Comparison of ENCODE assay signal across 8 cellular contexts in the genomic region with DNA sequence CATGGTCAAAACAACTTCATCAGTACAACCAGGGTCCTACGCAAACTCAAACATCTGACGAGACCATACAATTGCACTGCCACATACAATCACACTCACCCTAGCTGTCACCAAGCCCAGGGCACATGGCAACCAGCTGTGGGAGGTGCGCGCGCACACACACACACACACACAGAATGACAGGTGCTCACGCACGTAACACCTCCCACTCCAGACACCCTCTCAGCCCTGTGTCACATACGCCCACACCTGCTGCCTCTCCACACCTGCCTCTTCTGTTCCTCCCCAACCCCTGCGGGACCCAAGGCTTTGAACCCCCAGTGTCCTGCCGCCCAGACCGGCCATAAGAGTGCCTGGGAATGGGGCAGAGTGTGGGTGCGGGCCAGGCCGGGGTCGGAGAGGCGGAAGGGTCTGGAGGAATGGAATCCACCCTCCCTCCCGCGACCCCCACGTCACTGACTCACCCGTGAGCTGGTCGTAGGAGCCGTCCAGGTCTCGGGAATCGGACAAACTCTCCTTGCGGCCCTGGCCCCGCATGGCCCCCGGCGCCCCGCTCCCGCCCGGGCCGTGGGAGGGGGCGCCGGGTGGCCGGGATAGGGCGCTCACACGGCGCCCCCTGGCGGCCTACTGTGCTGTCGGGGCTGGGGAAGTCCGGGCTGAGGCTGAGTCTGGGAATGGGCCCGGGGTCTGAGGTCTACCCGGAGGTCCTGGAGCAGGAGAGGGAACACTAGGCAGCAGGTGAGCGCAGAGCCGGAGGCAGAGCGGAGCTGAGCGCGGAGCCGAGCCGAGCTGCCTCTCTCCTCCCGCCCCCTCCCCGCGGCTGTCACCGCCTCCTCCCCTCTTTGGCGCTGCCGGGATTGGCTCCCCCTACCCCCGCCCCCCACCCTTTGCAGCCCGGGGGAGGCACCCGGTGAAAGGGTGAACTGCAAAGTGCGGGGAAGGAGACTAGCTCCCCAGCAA. TPM values are rescaled to one million over a fixed set of nuclear protein-coding genes. Genes with fewer than 3 reads are reported as not detected.
A peak's percentile ranks its signal among the peaks of the same experiment; 100 is the strongest.
DNase-seq lines count a peak whose midpoint lies in the region; ATAC-seq and TF ChIP-seq lines count a peak whose summit lies in the region.

A gene (minus strand): TSS at position 769 of the 960 bp plus-strand sequence. CDS start 232 bp downstream, at position 537.

- CTCF ChIA-PET in IMR-90 (lab: Yijun Ruan, JAX): interaction anchor here (0.6 to 1.0 kb wide), 2 partner anchors 45 to 212 kb away, joined by 3 read pairs; no protein-coding TSS in a partner anchor

- peak within 1 kb of the TSS; percentile 63 for H3K4me3 Mint-ChIP-seq in stimulated activated naive CD8-positive, alpha-beta T cell treated with anti-CD3 and anti-CD28 coated beads, Interleukin-15, Interleukin-2, amounts not matched to agents 100 ng/mL and 50 ng/mL, for 24 hours

- peaks cover 39% of the 10 kb centered on the region for H4K20me1 ChIP-seq in IMR-90 (ENCODE audit: insufficient read depth, low read length)

- peaks cover 8% of the 10 kb centered on the region; the same call in 1 of the 2 replicates for H3K4me1 ChIP-seq in IMR-90 (ENCODE audit: control insufficient read depth, insufficient read depth, low read length)
- H3K4me1 ChIP-seq in left lung: peaks cover 7 to 44% of the 10 kb centered on the region in 2 donors

- H3K36me3 ChIP-seq in IMR-90 (ENCODE audit: control insufficient read depth, insufficient read depth, low read length) (peaks cover 4% of the 10 kb centered on the region; the same call in 1 of the 2 replicates), left lung (peaks cover 0 to 28% of the 10 kb centered on the region in 2 donors)

- peaks cover 44% of the 10 kb centered on the region for H3K4me1 Mint-ChIP-seq in stimulated activated naive CD8-positive, alpha-beta T cell treated with anti-CD3 and anti-CD28 coated beads, Interleukin-15, Interleukin-2, amounts not matched to agents 100 ng/mL and 50 ng/mL, for 24 hours (ENCODE audit: low read depth)

- no peaks in the 10 kb centered on the region for H3K36me3 Mint-ChIP-seq in stimulated activated naive CD8-positive, alpha-beta T cell treated with anti-CD3 and anti-CD28 coated beads, Interleukin-15, Interleukin-2, amounts not matched to agents 100 ng/mL and 50 ng/mL, for 24 hours (ENCODE audit: low read depth)

- no peak within 1 kb of the TSS for H3K4ac ChIP-seq in IMR-90 (ENCODE audit: low read depth, low read length)

- no peak for ATAC-seq in IMR-90 (ENCODE audit: low read depth)
- ATAC-seq in left lung: no peak
- no peak for ATAC-seq in GM21447 (IDR thresholded peaks at IDR 0.05; ENCODE audit: unreplicated experiment)
- no peak for ATAC-seq in HG03108 (IDR thresholded peaks at IDR 0.05; ENCODE audit: unreplicated experiment)

- H3K27me3 ChIP-seq in IMR-90 (ENCODE audit: control insufficient read depth, insufficient read depth, low read length): no peaks in the 10 kb centered on the region
- H3K27me3 ChIP-seq in left lung: peaks cover 0 to 6% of the 10 kb centered on the region in 2 donors

- H3K27ac ChIP-seq in IMR-90 (ENCODE audit: insufficient read depth, low read length) (no peak within 1 kb of the TSS), caudate nucleus (ENCODE audit: low read depth, low read length) (peak within 1 kb of the TSS; percentile 77), left lung (no peak within 1 kb of the TSS)

- H3K9ac ChIP-seq in IMR-90 (ENCODE audit: low read depth, low read length): no peak within 1 kb of the TSS

- no peak within 1 kb of the TSS for H4K91ac ChIP-seq in IMR-90 (ENCODE audit: insufficient read depth, low read depth, low read length)

- DNase-seq in CD1c-positive myeloid dendritic cell (ENCODE audit: extremely low spot score) (peak; percentile 54), IMR-90 (no peak), caudate nucleus (lab: John Stamatoyannopoulos, UW) (peak in 53 of 61 donors; percentile 22 to 93 (median 65)), left lung (peak in 1 of 2 donors; percentile 87)

- intact Hi-C loops in IMR-90 (cut with micrococcal nuclease): no loop called here
- intact Hi-C loops in left lung (cut with DNase I): loop anchor here in 1 of 2 donors (10.0 kb wide), 1 partner anchor 171 kb away; no protein-coding TSS in a partner anchor

- TF ChIP-seq POLR2A in IMR-90 (IDR thresholded peaks at IDR 0.05; ENCODE audit: low read depth, low read length): no peak

- H2AFZ ChIP-seq in IMR-90 (replicated peaks; ENCODE audit: low read length, poor library complexity): no peak within 1 kb of the TSS

- H3K27me3 Mint-ChIP-seq in stimulated activated naive CD8-positive, alpha-beta T cell treated with anti-CD3 and anti-CD28 coated beads, Interleukin-15, Interleukin-2, amounts not matched to agents 100 ng/mL and 50 ng/mL, for 24 hours: peaks cover 15% of the 10 kb centered on the region

- no peak within 1 kb of the TSS for H2AK9ac ChIP-seq in IMR-90 (replicated peaks; ENCODE audit: low read depth, low read length, poor library complexity)

- H3K9me3 Mint-ChIP-seq in stimulated activated naive CD8-positive, alpha-beta T cell treated with anti-CD3 and anti-CD28 coated beads, Interleukin-15, Interleukin-2, amounts not matched to agents 100 ng/mL and 50 ng/mL, for 24 hours: no peaks in the 10 kb centered on the region

- no peak within 1 kb of the TSS for H2BK20ac ChIP-seq in IMR-90 (ENCODE audit: low read depth, low read length)

- H4K5ac ChIP-seq in IMR-90 (ENCODE audit: low read depth, low read length): no peak within 1 kb of the TSS

- H3K27ac Mint-ChIP-seq in stimulated activated naive CD8-positive, alpha-beta T cell treated with anti-CD3 and anti-CD28 coated beads, Interleukin-15, Interleukin-2, amounts not matched to agents 100 ng/mL and 50 ng/mL, for 24 hours: peak within 1 kb of the TSS; percentile 9

- H2BK15ac ChIP-seq in IMR-90 (ENCODE audit: low read depth, low read length): no peak within 1 kb of the TSS

- no peak within 1 kb of the TSS for H3K23ac ChIP-seq in IMR-90 (ENCODE audit: low read depth, low read length)

- H3K79me1 ChIP-seq in IMR-90 (ENCODE audit: low read depth in 1 of 2, low read length in 2 of 2): peaks cover 0 to 9% of the 10 kb centered on the region in 2 experiments; a peak in 1 of 4 replicates

- H4K8ac ChIP-seq in IMR-90 (ENCODE audit: low read depth in 2 of 2, low read length in 2 of 2): no peak within 1 kb of the TSS

- POLR2A ChIA-PET in IMR-90 (lab: Charles Lee; ENCODE audit: unreplicated experiment): no interaction called here

- H3K4me3 ChIP-seq in IMR-90 (ENCODE audit: insufficient read depth, low read depth, low read length) (no peak within 1 kb of the TSS), WI38 (ENCODE audit: low read depth, low read length) (no peak within 1 kb of the TSS), left lung (peak within 1 kb of the TSS in 1 of 2 donors; percentile 31)

- in situ Hi-C loops in IMR-90 (cut with MboI; ENCODE audit: low sequenced_read_pairs): loop anchor here (5.0 kb wide), 1 partner anchor 169 kb away; no protein-coding TSS in a partner anchor

- no peak within 1 kb of the TSS for H3K4me2 ChIP-seq in IMR-90 (ENCODE audit: low read depth, low read length)

- H2BK120ac ChIP-seq in IMR-90 (ENCODE audit: low read depth, low read length): no peak within 1 kb of the TSS

- no peak within 1 kb of the TSS for H3K14ac ChIP-seq in IMR-90 (replicated peaks; ENCODE audit: low read depth, low read length)

- 10% methylated on average over 2 of the region's 59 CpGs; no CpG with 5 or more reads in 1 of the 2 experiments for WGBS in IMR-90 (ENCODE audit: extremely low coverage in 2 of 2, insufficient read length in 1 of 2), 2 experiments

- BruUV-seq in IMR-90 (replicated peaks; lab: Mats Ljungman, UMichigan): no TSS peak

- no peak within 1 kb of the TSS for H2BK5ac ChIP-seq in IMR-90 (ENCODE audit: low read depth, low read length, poor library complexity, severe bottlenecking)

- no peak for TF ChIP-seq RAD21 in IMR-90 (IDR thresholded peaks at IDR 0.05; ENCODE audit: low read length)

- H3K9me3 ChIP-seq in IMR-90 (ENCODE audit: control insufficient read depth, insufficient read depth, low read length) (no peaks in the 10 kb centered on the region), left lung (no peaks in the 10 kb centered on the region)

- no peak within 1 kb of the TSS for H3K56ac ChIP-seq in IMR-90 (ENCODE audit: extremely low read depth, insufficient read depth, low read length)

- H3K9me1 ChIP-seq in IMR-90 (ENCODE audit: insufficient read depth, low read length): peaks cover 12% of the 10 kb centered on the region

- peak; percentile 39 for TF ChIP-seq CTCF in IMR-90 (conservative IDR thresholded peaks at IDR 0.05; ENCODE audit: low read depth, low read length)
- peak; percentile 25 for TF ChIP-seq CTCF in WI38 (IDR thresholded peaks at IDR 0.05; ENCODE audit: low read depth, low read length)
- peak; percentile 38 to 65 for TF ChIP-seq CTCF in left lung (IDR thresholded peaks at IDR 0.05)

- dilution Hi-C loops in IMR-90 (cut with HindIII; ENCODE audit: low sequenced_read_pairs, unreplicated experiment): no loop called here

- H3K18ac ChIP-seq in IMR-90 (ENCODE audit: low read depth, low read length): no peak within 1 kb of the TSS

- no peak within 1 kb of the TSS for H2AK5ac ChIP-seq in IMR-90 (ENCODE audit: low read depth, low read length)

TF ChIP-seq in IMR-90, 13 proteins besides CTCF, POLR2A, EP300 and RAD21:
- TF ChIP-seq, protein P1, sequence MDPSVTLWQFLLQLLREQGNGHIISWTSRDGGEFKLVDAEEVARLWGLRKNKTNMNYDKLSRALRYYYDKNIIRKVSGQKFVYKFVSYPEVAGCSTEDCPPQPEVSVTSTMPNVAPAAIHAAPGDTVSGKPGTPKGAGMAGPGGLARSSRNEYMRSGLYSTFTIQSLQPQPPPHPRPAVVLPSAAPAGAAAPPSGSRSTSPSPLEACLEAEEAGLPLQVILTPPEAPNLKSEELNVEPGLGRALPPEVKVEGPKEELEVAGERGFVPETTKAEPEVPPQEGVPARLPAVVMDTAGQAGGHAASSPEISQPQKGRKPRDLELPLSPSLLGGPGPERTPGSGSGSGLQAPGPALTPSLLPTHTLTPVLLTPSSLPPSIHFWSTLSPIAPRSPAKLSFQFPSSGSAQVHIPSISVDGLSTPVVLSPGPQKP (IDR thresholded peaks at IDR 0.05; ENCODE audit: borderline replicate concordance, low read depth, low read length): no peak
- TF ChIP-seq SMC3 (IDR thresholded peaks at IDR 0.05; ENCODE audit: low read depth, low read length): peak; percentile 10; the same call in 1 of the 2 replicates
- no peak for TF ChIP-seq FOS (IDR thresholded peaks at IDR 0.05; ENCODE audit: low read depth, low read length)
- no peak for TF ChIP-seq NFE2L2 (IDR thresholded peaks at IDR 0.05; ENCODE audit: low read depth, low read length)
- no peak for TF ChIP-seq MAFK (IDR thresholded peaks at IDR 0.05; ENCODE audit: low read depth, low read length)

RNA-seq across cellular contexts. Expression of the gene that starts here (rescaled TPM):
- total RNA-seq in IMR-90 (2012; rRNA removed) (under 0.01 TPM in 1 of 2 replicates, not detected in the other), left lung (1 to 10 TPM; 2.2 to 2.3 TPM)
- polyA plus RNA-seq in IMR-90 (2012; rRNA removed): 0.53 and 0.87 TPM in 2 replicates
- 0.03 and 0.05 TPM in 2 replicates for polyA plus RNA-seq in IMR-90 (2012; cell fraction: cytosol; rRNA removed)
- 3.9 and 6.9 TPM in 2 replicates for polyA plus RNA-seq in IMR-90 (2012; cell fraction: nucleus; rRNA removed; ENCODE audit: low replicate concordance)
